ENCODE assay signal across 1 cellular context in genomic region chr1:182392045-182393028, GRCh38.
TF ChIP-seq lines count a peak whose summit lies in the region.

No MANE protein-coding gene starts in this region.

TF ChIP-seq in A549, 52 proteins besides CTCF, POLR2A, EP300 and RAD21 (continued from another document):
- TF ChIP-seq HEYL (CRISPR knock-in tag; IDR thresholded peaks at IDR 0.05): no peak
- no peak for TF ChIP-seq ZFP36 (IDR thresholded peaks at IDR 0.05; ENCODE audit: borderline replicate concordance, partially characterized antibody)
- no peak for TF ChIP-seq CHD2 (IDR thresholded peaks at IDR 0.05; ENCODE audit: low read length, partially characterized antibody)
